Comparison of ENCODE assay signal across 24 cellular contexts in genomic region chr5:138884094-138884493, GRCh38. TPM values are rescaled to one million over a fixed set of nuclear protein-coding genes. Genes with fewer than 3 reads are reported as not detected.
"Had no signal": no experiment of that assay in that cellular context is flagged by ENCODE, and none has a peak within 500 bp of the region (broad histone marks: within the 10 kb centered on the region; RNA-seq: fewer than 3 reads in every experiment).

No MANE protein-coding gene starts in this region.

- H3K9me3 ChIP-seq: testis, upper lobe of left lung had no signal

- H3K36me3 Mint-ChIP-seq: activated naive CD4-positive, alpha-beta T cell treated with anti-CD3 and anti-CD28 coated beads, Interleukin-2, amount 50 U/mL, for 72 hours had no signal

- H3K27ac Mint-ChIP-seq: activated naive CD4-positive, alpha-beta T cell treated with anti-CD3 and anti-CD28 coated beads, Interleukin-2, amount 50 U/mL, for 72 hours; activated T-helper 17 cell treated with anti-CD3 and anti-CD28 coated beads, Interleukin-2, amount 50 U/mL, for 72 hours; dendritic cell treated with granulocyte-macrophage colony-stimulating factor and Interleukin-4, amounts not matched to agents 40 ng/mL and 50 ng/mL, for 4 days; naive thymus-derived CD4-positive, alpha-beta T cell; stimulated activated memory B cell treated with anti-CD40 and anti-IgM and Interleukin-4, amounts not matched to agents 10 μg/mL and 1 μg/mL and 100 μg/mL, for 72 hours had no signal

- H3K4me3 ChIP-seq: hepatocyte, testis, upper lobe of left lung had no signal

- H3K9me3 Mint-ChIP-seq: activated naive CD4-positive, alpha-beta T cell treated with anti-CD3 and anti-CD28 coated beads, Interleukin-2, amount 50 U/mL, for 72 hours; activated T-helper 17 cell treated with anti-CD3 and anti-CD28 coated beads, Interleukin-2, amount 50 U/mL, for 72 hours; dendritic cell treated with granulocyte-macrophage colony-stimulating factor and Interleukin-4, amounts not matched to agents 40 ng/mL and 50 ng/mL, for 4 days; stimulated activated memory B cell treated with anti-CD40 and anti-IgM and Interleukin-4, amounts not matched to agents 10 μg/mL and 1 μg/mL and 100 μg/mL, for 72 hours had no signal

- H3K27me3 ChIP-seq: hepatocyte, testis, upper lobe of left lung had no signal

- DNase-seq: activated CD4-positive, alpha-beta T cell treated with anti-CD3 and anti-CD28 coated beads, Interleukin-2, amount 50 U/mL, for 1 hour; activated CD4-positive, CD25-positive, alpha-beta regulatory T cell treated with anti-CD3 and anti-CD28 coated beads, Interleukin-2, amount 50 U/mL, for 72 hours; activated T-cell treated with anti-CD3 and anti-CD28 coated beads, Interleukin-2, amount 50 U/mL, for 1 hour; aorta; effector CD4-positive, alpha-beta T cell; erythroblast; foreskin fibroblast; left colon; mesenchymal stem cell; naive thymus-derived CD4-positive, alpha-beta T cell; small intestine; stimulated activated CD4-positive, alpha-beta T cell treated with anti-CD3 and anti-CD28 coated beads, Interleukin-15, amount 100 ng/mL, for 24 hours; T-helper 2 cell; testis; upper lobe of left lung had no signal

- H3K4me3 Mint-ChIP-seq: activated T-helper 17 cell treated with anti-CD3 and anti-CD28 coated beads, Interleukin-2, amount 50 U/mL, for 72 hours; brain; dendritic cell treated with granulocyte-macrophage colony-stimulating factor and Interleukin-4, amounts not matched to agents 40 ng/mL and 50 ng/mL, for 4 days; naive thymus-derived CD4-positive, alpha-beta T cell; stimulated activated memory B cell treated with anti-CD40 and anti-IgM and Interleukin-4, amounts not matched to agents 10 μg/mL and 1 μg/mL and 100 μg/mL, for 72 hours had no signal

- H3K4me1 Mint-ChIP-seq: activated T-helper 17 cell treated with anti-CD3 and anti-CD28 coated beads, Interleukin-2, amount 50 U/mL, for 72 hours; naive thymus-derived CD4-positive, alpha-beta T cell had no signal

- H3K4me1 ChIP-seq: testis had no signal

- H3K27ac ChIP-seq: hepatocyte, testis, upper lobe of left lung had no signal

- H3K27me3 Mint-ChIP-seq: brain; dendritic cell treated with granulocyte-macrophage colony-stimulating factor and Interleukin-4, amounts not matched to agents 40 ng/mL and 50 ng/mL, for 4 days; stimulated activated memory B cell treated with anti-CD40 and anti-IgM and Interleukin-4, amounts not matched to agents 10 μg/mL and 1 μg/mL and 100 μg/mL, for 72 hours had no signal

- ATAC-seq: activated naive CD4-positive, alpha-beta T cell treated with anti-CD3 and anti-CD28 coated beads, Interleukin-2, amount 50 U/mL, for 72 hours; activated T-helper 17 cell treated with anti-CD3 and anti-CD28 coated beads, Interleukin-2, amount 50 U/mL, for 72 hours; left colon; naive thymus-derived CD4-positive, alpha-beta T cell; sciatic nerve; stimulated activated memory B cell treated with anti-CD40 and anti-IgM and Interleukin-4, amounts not matched to agents 10 μg/mL and 1 μg/mL and 100 μg/mL, for 72 hours had no signal

RNA-seq across cellular contexts. Expression of gene LRRTM2, which starts 9.0 kb away (rescaled TPM):
- total RNA-seq: cardiac septum had no signal
- polyA plus RNA-seq: keratinocyte; naive thymus-derived CD4-positive, alpha-beta T cell had no signal
